In the genomic region with DNA sequence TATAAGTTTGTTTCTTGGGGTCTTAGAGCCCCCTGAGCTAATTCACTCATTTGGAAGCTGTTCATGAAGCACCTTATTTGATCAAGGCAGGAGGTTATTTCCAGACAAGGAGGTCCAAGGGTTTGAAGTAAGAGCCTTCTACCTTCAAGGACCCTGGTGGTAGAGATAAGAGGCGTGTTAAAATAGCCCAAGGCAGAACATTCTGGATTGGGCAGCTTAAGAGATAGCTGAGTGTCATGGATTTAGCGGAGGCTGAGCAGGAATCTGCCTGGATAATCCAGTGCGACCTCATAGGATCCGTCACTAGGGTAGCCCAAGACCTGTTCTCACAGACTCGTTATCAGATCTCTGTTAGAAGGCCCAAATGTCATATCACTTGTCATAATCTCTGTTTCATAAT, we compare ENCODE assay signal across 1 cellular context.
A peak's percentile ranks its signal among the peaks of the same experiment; 100 is the strongest.
TF ChIP-seq lines count a peak whose summit lies in the region.

No MANE protein-coding gene starts in this region.

TF ChIP-seq in K562, 482 proteins besides CTCF, POLR2A, EP300 and RAD21 (continues in another document):
- TF ChIP-seq TEAD1 (CRISPR knock-in tag; IDR thresholded peaks at IDR 0.05) (no peak), ZFX (CRISPR knock-in tag; IDR thresholded peaks at IDR 0.05) (peak; percentile 31), L3MBTL2 (IDR thresholded peaks at IDR 0.05) (0 out of 2 replicates have a peak, but pooled peaks have one; percentile 13), LARP7 (IDR thresholded peaks at IDR 0.05) (no peak), ZNF143 (CRISPR knock-in tag; IDR thresholded peaks at IDR 0.05) (no peak), SOX6 (IDR thresholded peaks at IDR 0.05) (no peak), JUN (IDR thresholded peaks at IDR 0.05; ENCODE audit: borderline replicate concordance, low read depth, low read length) (no peak), JUN (CRISPR knock-in tag; IDR thresholded peaks at IDR 0.05; ENCODE audit: borderline replicate concordance) (no peak), STAT5B (CRISPR knock-in tag; IDR thresholded peaks at IDR 0.05) (no peak), ILF3 (IDR thresholded peaks at IDR 0.05; ENCODE audit: borderline replicate concordance) (no peak), KLF16 (IDR thresholded peaks at IDR 0.05) (peak; percentile 39; the same call in 1 of the 2 replicates), SREBF2 (CRISPR knock-in tag; IDR thresholded peaks at IDR 0.05) (no peak), ZNF24 (IDR thresholded peaks at IDR 0.05) (no peak), HMGN3 (IDR thresholded peaks at IDR 0.05; ENCODE audit: borderline replicate concordance, extremely low read depth, insufficient read length, low read depth, low read length) (no peak), PHF8 (IDR thresholded peaks at IDR 0.05; ENCODE audit: borderline replicate concordance, low read length) (no peak), RCOR1 (IDR thresholded peaks at IDR 0.05; ENCODE audit: borderline replicate concordance in 1 of 2, low read depth in 2 of 2, low read length in 2 of 2) (0 out of 4 replicates have a peak, but pooled peaks of 1 of the 2 experiments have one; percentile 15), GABPB1 (CRISPR knock-in tag; IDR thresholded peaks at IDR 0.05) (no peak), ZNF140 (CRISPR knock-in tag; IDR thresholded peaks at IDR 0.05) (no peak), MAFF (IDR thresholded peaks at IDR 0.05; ENCODE audit: low read length) (no peak), CEBPG (CRISPR knock-in tag; IDR thresholded peaks at IDR 0.05) (no peak), CEBPG (tag; conservative IDR thresholded peaks at IDR 0.05 in 1 of 2, IDR thresholded peaks at IDR 0.05 in 1 of 2) (no peak), CREBBP (IDR thresholded peaks at IDR 0.05; ENCODE audit: low read depth, low read length) (no peak), ZNF785 (CRISPR knock-in tag; IDR thresholded peaks at IDR 0.05) (no peak), MEF2A (IDR thresholded peaks at IDR 0.05; ENCODE audit: control insufficient read depth, low read depth, low read length) (peak; percentile 64; the same call in 1 of the 2 replicates), IRF9 (tag; IDR thresholded peaks at IDR 0.05) (no peak), NELFE (IDR thresholded peaks at IDR 0.05; ENCODE audit: insufficient read depth, insufficient read length) (no peak), BACH1 (tag; IDR thresholded peaks at IDR 0.05) (0 out of 2 replicates have a peak, but pooled peaks have one; percentile 12), EWSR1 (IDR thresholded peaks at IDR 0.05; ENCODE audit: borderline replicate concordance, low read depth, partially characterized antibody) (no peak), ZNF79 (CRISPR knock-in tag; IDR thresholded peaks at IDR 0.05; ENCODE audit: low read depth) (no peak), HDAC3 (IDR thresholded peaks at IDR 0.05; ENCODE audit: borderline replicate concordance, partially characterized antibody) (no peak), ZNF644 (tag; IDR thresholded peaks at IDR 0.05; ENCODE audit: low read depth) (no peak), CBX8 (IDR thresholded peaks at IDR 0.05; ENCODE audit: borderline replicate concordance, extremely low read depth, low read depth, low read length, poor library complexity, severe bottlenecking) (no peak), ZNF311 (CRISPR knock-in tag; IDR thresholded peaks at IDR 0.05) (no peak), NRF1 (conservative IDR thresholded peaks at IDR 0.05 in 1 of 2, IDR thresholded peaks at IDR 0.05 in 1 of 2) (no peak), HNRNPUL1 (IDR thresholded peaks at IDR 0.05; ENCODE audit: low read length) (no peak), HNRNPH1 (optimal IDR thresholded peaks at IDR 0.05; ENCODE audit: low read depth, low read length) (no peak), ZC3H8 (IDR thresholded peaks at IDR 0.05) (no peak), ZNF197 (CRISPR knock-in tag; IDR thresholded peaks at IDR 0.05; ENCODE audit: low read depth) (0 out of 2 replicates have a peak, but pooled peaks have one; percentile 7), ZBTB17 (CRISPR knock-in tag; IDR thresholded peaks at IDR 0.05) (no peak), MAFK (IDR thresholded peaks at IDR 0.05; ENCODE audit: low read length) (no peak), RFX7 (CRISPR knock-in tag; IDR thresholded peaks at IDR 0.05) (0 out of 2 replicates have a peak, but pooled peaks have one; percentile 16), ZNF507 (tag; conservative IDR thresholded peaks at IDR 0.05) (no peak), ELK1 (CRISPR knock-in tag; IDR thresholded peaks at IDR 0.05) (no peak), MLLT1 (IDR thresholded peaks at IDR 0.05) (no peak), FOSL1 (tag; conservative IDR thresholded peaks at IDR 0.05) (0 out of 2 replicates have a peak, but pooled peaks have one; percentile 15), ZKSCAN1 (IDR thresholded peaks at IDR 0.05; ENCODE audit: low read depth, low read length) (no peak), ZNF668 (CRISPR knock-in tag; IDR thresholded peaks at IDR 0.05) (no peak), BMI1 (IDR thresholded peaks at IDR 0.05; ENCODE audit: low read length) (no peak), HIVEP1 (CRISPR knock-in tag; IDR thresholded peaks at IDR 0.05) (no peak), MYNN (IDR thresholded peaks at IDR 0.05) (no peak), MYNN (CRISPR knock-in tag; IDR thresholded peaks at IDR 0.05) (no peak), ATF3 (IDR thresholded peaks at IDR 0.05) (no peak), ATF3 (CRISPR knock-in tag; conservative IDR thresholded peaks at IDR 0.05) (no peak), ZNF23 (CRISPR knock-in tag; IDR thresholded peaks at IDR 0.05) (no peak), GATA2 (CRISPR knock-in tag; IDR thresholded peaks at IDR 0.05) (peak; percentile 25; the same call in 1 of the 2 replicates), USF2 (CRISPR knock-in tag; IDR thresholded peaks at IDR 0.05) (no peak), ZNF561 (CRISPR knock-in tag; conservative IDR thresholded peaks at IDR 0.05) (no peak), ELF4 (CRISPR knock-in tag; IDR thresholded peaks at IDR 0.05) (no peak), NUFIP1 (IDR thresholded peaks at IDR 0.05; ENCODE audit: partially characterized antibody) (no peak), XRCC5 (IDR thresholded peaks at IDR 0.05; ENCODE audit: low read depth, low read length) (no peak), KHSRP (IDR thresholded peaks at IDR 0.05) (no peak), NFIC (IDR thresholded peaks at IDR 0.05) (0 out of 2 replicates have a peak, but pooled peaks have one; percentile 31)
- TF ChIP-seq, protein P1, sequence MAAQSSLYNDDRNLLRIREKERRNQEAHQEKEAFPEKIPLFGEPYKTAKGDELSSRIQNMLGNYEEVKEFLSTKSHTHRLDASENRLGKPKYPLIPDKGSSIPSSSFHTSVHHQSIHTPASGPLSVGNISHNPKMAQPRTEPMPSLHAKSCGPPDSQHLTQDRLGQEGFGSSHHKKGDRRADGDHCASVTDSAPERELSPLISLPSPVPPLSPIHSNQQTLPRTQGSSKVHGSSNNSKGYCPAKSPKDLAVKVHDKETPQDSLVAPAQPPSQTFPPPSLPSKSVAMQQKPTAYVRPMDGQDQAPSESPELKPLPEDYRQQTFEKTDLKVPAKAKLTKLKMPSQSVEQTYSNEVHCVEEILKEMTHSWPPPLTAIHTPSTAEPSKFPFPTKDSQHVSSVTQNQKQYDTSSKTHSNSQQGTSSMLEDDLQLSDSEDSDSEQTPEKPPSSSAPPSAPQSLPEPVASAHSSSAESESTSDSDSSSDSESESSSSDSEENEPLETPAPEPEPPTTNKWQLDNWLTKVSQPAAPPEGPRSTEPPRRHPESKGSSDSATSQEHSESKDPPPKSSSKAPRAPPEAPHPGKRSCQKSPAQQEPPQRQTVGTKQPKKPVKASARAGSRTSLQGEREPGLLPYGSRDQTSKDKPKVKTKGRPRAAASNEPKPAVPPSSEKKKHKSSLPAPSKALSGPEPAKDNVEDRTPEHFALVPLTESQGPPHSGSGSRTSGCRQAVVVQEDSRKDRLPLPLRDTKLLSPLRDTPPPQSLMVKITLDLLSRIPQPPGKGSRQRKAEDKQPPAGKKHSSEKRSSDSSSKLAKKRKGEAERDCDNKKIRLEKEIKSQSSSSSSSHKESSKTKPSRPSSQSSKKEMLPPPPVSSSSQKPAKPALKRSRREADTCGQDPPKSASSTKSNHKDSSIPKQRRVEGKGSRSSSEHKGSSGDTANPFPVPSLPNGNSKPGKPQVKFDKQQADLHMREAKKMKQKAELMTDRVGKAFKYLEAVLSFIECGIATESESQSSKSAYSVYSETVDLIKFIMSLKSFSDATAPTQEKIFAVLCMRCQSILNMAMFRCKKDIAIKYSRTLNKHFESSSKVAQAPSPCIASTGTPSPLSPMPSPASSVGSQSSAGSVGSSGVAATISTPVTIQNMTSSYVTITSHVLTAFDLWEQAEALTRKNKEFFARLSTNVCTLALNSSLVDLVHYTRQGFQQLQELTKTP (IDR thresholded peaks at IDR 0.05; ENCODE audit: low read depth in 1 of 2, partially characterized antibody in 2 of 2), result peak in 1 of 2 experiments; percentile 81
- TF ChIP-seq, protein P2, sequence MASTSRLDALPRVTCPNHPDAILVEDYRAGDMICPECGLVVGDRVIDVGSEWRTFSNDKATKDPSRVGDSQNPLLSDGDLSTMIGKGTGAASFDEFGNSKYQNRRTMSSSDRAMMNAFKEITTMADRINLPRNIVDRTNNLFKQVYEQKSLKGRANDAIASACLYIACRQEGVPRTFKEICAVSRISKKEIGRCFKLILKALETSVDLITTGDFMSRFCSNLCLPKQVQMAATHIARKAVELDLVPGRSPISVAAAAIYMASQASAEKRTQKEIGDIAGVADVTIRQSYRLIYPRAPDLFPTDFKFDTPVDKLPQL (IDR thresholded peaks at IDR 0.05; ENCODE audit: extremely low read depth, insufficient read length), result no peak
- TF ChIP-seq, protein P3, sequence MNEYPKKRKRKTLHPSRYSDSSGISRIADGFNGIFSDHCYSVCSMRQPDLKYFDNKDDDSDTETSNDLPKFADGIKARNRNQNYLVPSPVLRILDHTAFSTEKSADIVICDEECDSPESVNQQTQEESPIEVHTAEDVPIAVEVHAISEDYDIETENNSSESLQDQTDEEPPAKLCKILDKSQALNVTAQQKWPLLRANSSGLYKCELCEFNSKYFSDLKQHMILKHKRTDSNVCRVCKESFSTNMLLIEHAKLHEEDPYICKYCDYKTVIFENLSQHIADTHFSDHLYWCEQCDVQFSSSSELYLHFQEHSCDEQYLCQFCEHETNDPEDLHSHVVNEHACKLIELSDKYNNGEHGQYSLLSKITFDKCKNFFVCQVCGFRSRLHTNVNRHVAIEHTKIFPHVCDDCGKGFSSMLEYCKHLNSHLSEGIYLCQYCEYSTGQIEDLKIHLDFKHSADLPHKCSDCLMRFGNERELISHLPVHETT (CRISPR knock-in tag; conservative IDR thresholded peaks at IDR 0.05 in 1 of 2, IDR thresholded peaks at IDR 0.05 in 1 of 2), result peak in 1 of 2 experiments; percentile 63; a peak in 2 of 4 replicates
- TF ChIP-seq, protein P4, sequence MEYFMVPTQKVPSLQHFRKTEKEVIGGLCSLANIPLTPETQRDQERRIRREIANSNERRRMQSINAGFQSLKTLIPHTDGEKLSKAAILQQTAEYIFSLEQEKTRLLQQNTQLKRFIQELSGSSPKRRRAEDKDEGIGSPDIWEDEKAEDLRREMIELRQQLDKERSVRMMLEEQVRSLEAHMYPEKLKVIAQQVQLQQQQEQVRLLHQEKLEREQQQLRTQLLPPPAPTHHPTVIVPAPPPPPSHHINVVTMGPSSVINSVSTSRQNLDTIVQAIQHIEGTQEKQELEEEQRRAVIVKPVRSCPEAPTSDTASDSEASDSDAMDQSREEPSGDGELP (CRISPR knock-in tag; IDR thresholded peaks at IDR 0.05; ENCODE audit: borderline replicate concordance), result no peak
